Comparison of ENCODE assay signal across 23 cellular contexts in genomic region chr13:75329097-75329496, GRCh38.
DNase-seq lines count a peak whose midpoint lies in the region; ATAC-seq, FAIRE-seq and TF ChIP-seq lines count a peak whose summit lies in the region.
"Had no signal": no experiment of that assay in that cellular context is flagged by ENCODE, and none has a peak within 500 bp of the region (broad histone marks: within the 10 kb centered on the region; RNA-seq: fewer than 3 reads in every experiment).

No MANE protein-coding gene starts in this region.

- H2AFZ ChIP-seq in HepG2 (ENCODE audit: low read length) (no peak overlapping the region), astrocyte (ENCODE audit: low read depth, low read length) (no peak overlapping the region)

- TF ChIP-seq RAD21 in HepG2 (CRISPR knock-in tag; IDR thresholded peaks at IDR 0.05): no peak

- peaks cover 52% of the 10 kb centered on the region for H3K4me1 ChIP-seq in HepG2 (ENCODE audit: insufficient read depth, low read length)
- H3K4me1 ChIP-seq in right lobe of liver: peaks cover 0 to 22% (median 2%) of the 10 kb centered on the region in 4 donors
- no peaks in the 10 kb centered on the region for H3K4me1 ChIP-seq in astrocyte (ENCODE audit: insufficient read depth, low read length)

- H3K27me3 Mint-ChIP-seq in astrocyte (ENCODE audit: low read depth, unreplicated experiment): no peaks in the 10 kb centered on the region
- no peaks in the 10 kb centered on the region for H3K27me3 Mint-ChIP-seq in naive thymus-derived CD8-positive, alpha-beta T cell
- H3K27me3 Mint-ChIP-seq in type B pancreatic cell: no peaks in the 10 kb centered on the region
- H3K27me3 Mint-ChIP-seq: B cell had no signal

- H3K79me2 ChIP-seq in HepG2 (ENCODE audit: insufficient read depth, low read length) (no peaks in the 10 kb centered on the region), astrocyte (ENCODE audit: insufficient read depth, low read length) (no peaks in the 10 kb centered on the region)

- H3K27ac Mint-ChIP-seq in astrocyte (ENCODE audit: unreplicated experiment) (peak overlapping the region; percentile 92), type B pancreatic cell (peak overlapping the region; percentile 76)
- peak overlapping the region in 6 of 10 donors; percentile 16 to 80 (median 26) for H3K27ac Mint-ChIP-seq in naive thymus-derived CD8-positive, alpha-beta T cell
- H3K27ac Mint-ChIP-seq: B cell, CD14-positive monocyte had no signal

- in situ Hi-C loops in HepG2 (cut with HindIII; ENCODE audit: extremely low pct_ligation_motif_present, low pct_unique_long_range_greater_than_20kb): no loop called here

- peaks cover 12% of the 10 kb centered on the region for H3K4me1 Mint-ChIP-seq in astrocyte (ENCODE audit: low read depth, unreplicated experiment)
- H3K4me1 Mint-ChIP-seq in naive thymus-derived CD8-positive, alpha-beta T cell: peaks cover 2 to 38% (median 27%) of the 10 kb centered on the region in 4 donors
- peaks cover 16% of the 10 kb centered on the region for H3K4me1 Mint-ChIP-seq in type B pancreatic cell (ENCODE audit: unreplicated experiment)

- CTCF ChIA-PET in HepG2 (lab: Yijun Ruan, JAX; ENCODE audit: low intra/inter-chr PET ratio, low total read pairs): no interaction called here

- H3K9me3 Mint-ChIP-seq in astrocyte (ENCODE audit: unreplicated experiment) (no peaks in the 10 kb centered on the region), type B pancreatic cell (peaks cover 5% of the 10 kb centered on the region)
- H3K9me3 Mint-ChIP-seq in naive thymus-derived CD8-positive, alpha-beta T cell: no peaks in the 10 kb centered on the region

- TF ChIP-seq EP300 in HepG2 (IDR thresholded peaks at IDR 0.05; ENCODE audit: low read depth in 2 of 2, low read length in 2 of 2): no peak
- no peak for TF ChIP-seq EP300 in HepG2 (CRISPR knock-in tag; IDR thresholded peaks at IDR 0.05; ENCODE audit: borderline replicate concordance)

- H3K27me3 ChIP-seq in HepG2 (ENCODE audit: control insufficient read depth in 1 of 2, insufficient read depth in 2 of 2, low read length in 2 of 2) (no peaks in the 10 kb centered on the region), right lobe of liver (no peaks in the 10 kb centered on the region), astrocyte (ENCODE audit: insufficient read depth, low read length) (no peaks in the 10 kb centered on the region)

- no peak for FAIRE-seq in HepG2 (lab: Jason Lieb, UNC)
- FAIRE-seq in astrocyte (lab: Jason Lieb, UNC): no peak
- FAIRE-seq: A204.1 had no signal

- peak overlapping the region; percentile 63 for H3K27ac ChIP-seq in HepG2 (ENCODE audit: extremely low read length, insufficient read depth, low read length)
- peak overlapping the region in 1 of 3 donors; percentile 63 for H3K27ac ChIP-seq in right lobe of liver
- no peak overlapping the region for H3K27ac ChIP-seq in astrocyte (ENCODE audit: low read depth, low read length)
- H3K27ac ChIP-seq: RWPE1 had no signal

- 74% methylated on average over 5 of the region's 5 CpGs for WGBS in HepG2 (ENCODE audit: low lambda C conversion rate)
- 65% methylated on average over 4 of the region's 5 CpGs for WGBS in right lobe of liver (ENCODE audit: insufficient coverage, low coverage, low lambda C conversion rate, missing lambda C conversion rate)

- no peak for DNase-seq in HepG2 (ENCODE audit: low spot score)
- no peak for DNase-seq in right lobe of liver
- DNase-seq in astrocyte (ENCODE audit: low read depth): no peak
- no peak for DNase-seq in naive thymus-derived CD8-positive, alpha-beta T cell
- no peak for DNase-seq in type B pancreatic cell (ENCODE audit: extremely low spot score, unreplicated experiment)
- DNase-seq in stimulated activated CD4-positive, alpha-beta T cell treated with anti-CD3 and anti-CD28 coated beads, Interleukin-4, amount 100 ng/mL, for 1 hour: no peak
- no peak for DNase-seq in activated T-cell treated with anti-CD3 and anti-CD28 coated beads, Interleukin-2, amount 50 U/mL, for 48 hours
- DNase-seq: DMS 273 treated with DMSO at 0.1 percent for 48 hours; DMS79 treated with DMSO at 0.1 percent for 48 hours; KBM-7; NCI-H1092; NCI-H1436; NCI-H1930; NCI-H2227 treated with DMSO at 0.1 percent for 48 hours; NCI-H510A treated with DMSO at 0.1 percent for 48 hours; NCI-H774; NK-92 treated with Interleukin-12 subunit alpha and Interleukin-12 subunit beta, amount 100 ng/mL, for 24 hours; SHP77 treated with DMSO at 0.1 percent for 48 hours had no signal

- intact Hi-C loops in HepG2 (cut with micrococcal nuclease; ENCODE audit: unreplicated experiment) (no loop called here), right lobe of liver (cut with DNase I) (no loop called here)

- H3K4me2 ChIP-seq in HepG2 (ENCODE audit: low read depth, low read length) (no peak overlapping the region), astrocyte (ENCODE audit: low read length) (no peak overlapping the region)

- ATAC-seq in HepG2 (no peak), right lobe of liver (no peak), esophagus mucosa (no peak)
- no peak for ATAC-seq in naive thymus-derived CD8-positive, alpha-beta T cell

- TF ChIP-seq POLR2A in HepG2 (IDR thresholded peaks at IDR 0.05; ENCODE audit: insufficient read depth in 1 of 2, low read depth in 2 of 2, low read length in 2 of 2) (no peak), right lobe of liver (IDR thresholded peaks at IDR 0.05) (no peak)

- peaks cover 2% of the 10 kb centered on the region for H3K36me3 Mint-ChIP-seq in astrocyte (ENCODE audit: low read depth, unreplicated experiment)
- no peaks in the 10 kb centered on the region for H3K36me3 Mint-ChIP-seq in naive thymus-derived CD8-positive, alpha-beta T cell
- H3K36me3 Mint-ChIP-seq in type B pancreatic cell: peaks cover 19% of the 10 kb centered on the region
- H3K36me3 Mint-ChIP-seq: CD14-positive monocyte had no signal

- H3K36me3 ChIP-seq in HepG2 (replicated peaks in 1 of 2; ENCODE audit: control insufficient read depth in 1 of 2, insufficient read depth in 2 of 2, low read length in 2 of 2) (peaks cover 6 to 36% of the 10 kb centered on the region in 2 experiments), right lobe of liver (no peaks in the 10 kb centered on the region), astrocyte (ENCODE audit: insufficient read depth, low read length) (peaks cover 8% of the 10 kb centered on the region)

- H3K9me3 ChIP-seq in HepG2 (ENCODE audit: low read length) (no peaks in the 10 kb centered on the region), right lobe of liver (no peaks in the 10 kb centered on the region), astrocyte (ENCODE audit: insufficient read depth, low read depth, low read length) (no peaks in the 10 kb centered on the region)

- POLR2A ChIA-PET in HepG2 (lab: Yijun Ruan, JAX): interaction anchor here (3.4 kb wide), 1 partner anchor 11 kb away, joined by 12 read pairs; no protein-coding TSS in a partner anchor
- POLR2A ChIA-PET in naive thymus-derived CD8-positive, alpha-beta T cell (lab: Charles Lee): no interaction called here

- H3K4me3 Mint-ChIP-seq in astrocyte (ENCODE audit: unreplicated experiment) (no peak overlapping the region), type B pancreatic cell (no peak overlapping the region)
- H3K4me3 Mint-ChIP-seq in naive thymus-derived CD8-positive, alpha-beta T cell: no peak overlapping the region
- H3K4me3 Mint-ChIP-seq: B cell, CD14-positive monocyte had no signal

- H3K4me3 ChIP-seq in HepG2 (replicated peaks in 1 of 3; ENCODE audit: insufficient read depth in 1 of 3, low read depth in 2 of 3, low read length in 3 of 3) (no peak overlapping the region), right lobe of liver (no peak overlapping the region), astrocyte (ENCODE audit: insufficient read depth, low read depth, low read length) (no peak overlapping the region)

- H3K9ac ChIP-seq in HepG2 (ENCODE audit: insufficient read depth, low read depth, low read length): no peak overlapping the region
- no peak overlapping the region for H3K9ac ChIP-seq in astrocyte (ENCODE audit: low read length)

- H4K20me1 ChIP-seq in HepG2 (ENCODE audit: insufficient read depth, low read length) (no peaks in the 10 kb centered on the region), astrocyte (ENCODE audit: insufficient read depth, low read length) (no peaks in the 10 kb centered on the region)

- TF ChIP-seq CTCF in HepG2 (CRISPR knock-in tag; IDR thresholded peaks at IDR 0.05) (no peak), right lobe of liver (IDR thresholded peaks at IDR 0.05) (no peak), astrocyte (IDR thresholded peaks at IDR 0.05; ENCODE audit: insufficient read depth, low read depth, low read length) (no peak), type B pancreatic cell (conservative IDR thresholded peaks at IDR 0.05) (no peak)

- no TSS peak for BruUV-seq in HepG2 (replicated peaks; lab: Mats Ljungman, UMichigan)

TF ChIP-seq in HepG2, 621 proteins besides CTCF, POLR2A, EP300 and RAD21:
- TF ChIP-seq ZNF143 (CRISPR knock-in tag; IDR thresholded peaks at IDR 0.05) (no peak), HNRNPK (IDR thresholded peaks at IDR 0.05; ENCODE audit: low read depth, low read length, poor library complexity, severe bottlenecking) (peak; percentile 90), ZNF564 (CRISPR knock-in tag; IDR thresholded peaks at IDR 0.05) (no peak), PCBP1 (IDR thresholded peaks at IDR 0.05; ENCODE audit: borderline replicate concordance, low read depth, low read length) (0 out of 2 replicates have a peak, but pooled peaks have one; percentile 29), SALL1 (CRISPR knock-in tag; IDR thresholded peaks at IDR 0.05) (no peak), SSRP1 (CRISPR knock-in tag; IDR thresholded peaks at IDR 0.05) (no peak), DNMT3B (CRISPR knock-in tag; conservative IDR thresholded peaks at IDR 0.05) (no peak), ZNF20 (CRISPR knock-in tag; IDR thresholded peaks at IDR 0.05) (no peak), HDAC6 (IDR thresholded peaks at IDR 0.05; ENCODE audit: low read depth, low read length) (no peak), TBX3 (IDR thresholded peaks at IDR 0.05; ENCODE audit: borderline replicate concordance) (no peak), FOSL2 (CRISPR knock-in tag; IDR thresholded peaks at IDR 0.05) (no peak)

Comparison
In these comparisons a context has a peak if more than half of its experiments do, and no peak if none do; other contexts are left out.
1. H3K27ac Mint-ChIP-seq: peak in every context shown above with its lines; median percentile 92 in astrocyte; 76 in type B pancreatic cell; 26 in naive thymus-derived CD8-positive, alpha-beta T cell.